9 cellular contexts compared by ENCODE assay signal in the genomic region with DNA sequence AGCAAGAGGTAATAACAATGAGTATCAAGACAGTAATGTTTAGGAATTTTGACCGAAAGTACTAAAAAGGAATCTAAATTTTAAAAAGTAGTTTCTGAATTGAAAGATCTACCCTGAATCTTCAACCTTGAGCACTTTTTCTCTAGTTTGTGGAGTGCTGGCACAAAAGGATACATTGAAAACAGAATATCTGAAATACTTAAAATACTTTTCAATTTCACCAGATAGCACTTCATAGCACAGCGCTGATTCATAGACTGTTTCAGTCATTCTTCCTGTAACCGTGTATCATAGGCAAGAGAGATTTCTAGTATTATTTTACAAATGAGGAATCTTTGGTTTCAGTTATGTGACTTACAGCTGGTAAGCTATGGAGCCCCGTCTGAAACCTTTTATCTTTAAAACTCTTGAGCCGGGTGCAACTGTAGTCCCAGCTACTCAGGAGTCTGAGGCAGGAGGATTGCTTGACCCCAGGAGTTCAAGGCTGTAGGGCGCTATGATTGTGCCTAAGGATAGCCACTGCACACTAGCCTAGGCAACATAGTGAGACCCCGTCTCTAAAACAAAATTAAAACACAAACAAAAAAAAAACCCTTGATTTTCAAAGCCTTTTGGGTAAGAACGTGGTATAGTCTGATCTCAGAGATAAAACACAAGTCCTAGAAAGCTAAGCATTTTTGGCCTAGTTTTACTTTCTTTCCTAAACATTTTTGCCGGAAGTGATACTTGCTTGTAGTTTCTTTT. TPM values are rescaled to one million over a fixed set of nuclear protein-coding genes. Genes with fewer than 3 reads are reported as not detected.
DNase-seq lines count a peak whose midpoint lies in the region; ATAC-seq and TF ChIP-seq lines count a peak whose summit lies in the region.
"Had no signal": no experiment of that assay in that cellular context is flagged by ENCODE, and none has a peak within 500 bp of the region (broad histone marks: within the 10 kb centered on the region; RNA-seq: fewer than 3 reads in every experiment).

No MANE protein-coding gene starts in this region.

- DNase-seq in MCF 10A (ENCODE audit: unreplicated experiment) (peak; percentile 46), breast epithelium (ENCODE audit: low spot score in 2 of 2) (no peak), foreskin fibroblast (peak; percentile 63 to 81), DMS153 treated with DMSO at 0.1 percent for 48 hours (lab: John Stamatoyannopoulos, UW; ENCODE audit: unreplicated experiment) (no peak), NCI-H82 (lab: John Stamatoyannopoulos, UW) (no peak)
- DNase-seq in activated CD4-positive, alpha-beta memory T cell treated with anti-CD3 and anti-CD28 coated beads, Interleukin-2, amount 10 ng/mL, durations not matched to agents 7 days and 5 days, result no peak
- no peak for DNase-seq in stimulated activated naive CD8-positive, alpha-beta T cell treated with anti-CD3 and anti-CD28 coated beads, Interleukin-15, amount 100 ng/mL, for 72 hours
- DNase-seq: stimulated activated CD4-positive, alpha-beta T cell treated with anti-CD3 and anti-CD28 coated beads, Interleukin-4, amount 100 ng/mL, for 1 hour had no signal

- H3K27ac ChIP-seq in breast epithelium, result no peak overlapping the region

- POLR2A ChIA-PET in MCF 10A (lab: Yijun Ruan, JAX), result interaction anchor here (0.6 to 1.8 kb wide), 8 partner anchors 8 to 958 kb away, joined by 3 to 7 read pairs (median 3); a partner anchor contains a TSS
- POLR2A ChIA-PET in activated CD4-positive, alpha-beta memory T cell treated with anti-CD3 and anti-CD28 coated beads, Interleukin-2, amount 10 ng/mL, durations not matched to agents 7 days and 5 days (lab: Charles Lee), result interaction anchor here (0.5 to 1.7 kb wide), 5 partner anchors 14 to 56 kb away, joined by 3 to 7 read pairs (median 4); a partner anchor contains a TSS

- no peak overlapping the region for H3K4me3 Mint-ChIP-seq in MCF 10A (ENCODE audit: unreplicated experiment)
- H3K4me3 Mint-ChIP-seq in activated CD4-positive, alpha-beta memory T cell treated with anti-CD3 and anti-CD28 coated beads, Interleukin-2, amount 10 ng/mL, durations not matched to agents 7 days and 5 days, result peak overlapping the region; percentile 31
- peak overlapping the region in 1 of 2 donors; percentile 33 for H3K4me3 Mint-ChIP-seq in stimulated activated naive CD8-positive, alpha-beta T cell treated with anti-CD3 and anti-CD28 coated beads, Interleukin-15, amount 100 ng/mL, for 72 hours
- no peak overlapping the region for H3K4me3 Mint-ChIP-seq in stimulated activated memory B cell treated with anti-CD40 and anti-IgM and Interleukin-4, amounts not matched to agents 10 μg/mL and 1 μg/mL and 100 μg/mL, for 72 hours

- no peaks in the 10 kb centered on the region for H3K27me3 ChIP-seq in breast epithelium

- H3K4me1 ChIP-seq in breast epithelium, result no peaks in the 10 kb centered on the region

- H3K4me3 ChIP-seq in breast epithelium, result no peak overlapping the region
- no peak overlapping the region for H3K4me3 ChIP-seq in foreskin fibroblast (ENCODE audit: low read depth in 1 of 2, low read length in 2 of 2)

- intact Hi-C loops in MCF 10A (cut with micrococcal nuclease) (no loop called here), breast epithelium (cut with DNase I; ENCODE audit: low total_unique reads) (no loop called here)

- CTCF ChIA-PET in MCF 10A (lab: Yijun Ruan, JAX), result interaction anchor here (0.5 to 1.9 kb wide), 6 partner anchors 21 to 280 kb away, joined by 3 to 6 read pairs (median 4); no protein-coding TSS in a partner anchor
- CTCF ChIA-PET in activated CD4-positive, alpha-beta memory T cell treated with anti-CD3 and anti-CD28 coated beads, Interleukin-2, amount 10 ng/mL, durations not matched to agents 7 days and 5 days (lab: Charles Lee), result interaction anchor here (0.6 to 2.1 kb wide), 6 partner anchors 20 to 290 kb away, joined by 3 to 9 read pairs (median 4); a partner anchor contains a TSS

- no TSS peak for BruUV-seq in MCF 10A (replicated peaks; lab: Mats Ljungman, UMichigan)

- no peaks in the 10 kb centered on the region for H3K27me3 Mint-ChIP-seq in MCF 10A (ENCODE audit: insufficient read depth, unreplicated experiment)
- no peaks in the 10 kb centered on the region for H3K27me3 Mint-ChIP-seq in activated CD4-positive, alpha-beta memory T cell treated with anti-CD3 and anti-CD28 coated beads, Interleukin-2, amount 10 ng/mL, durations not matched to agents 7 days and 5 days
- H3K27me3 Mint-ChIP-seq in stimulated activated naive CD8-positive, alpha-beta T cell treated with anti-CD3 and anti-CD28 coated beads, Interleukin-15, amount 100 ng/mL, for 72 hours, result no peaks in the 10 kb centered on the region
- H3K27me3 Mint-ChIP-seq in stimulated activated memory B cell treated with anti-CD40 and anti-IgM and Interleukin-4, amounts not matched to agents 10 μg/mL and 1 μg/mL and 100 μg/mL, for 72 hours, result no peaks in the 10 kb centered on the region

- no peaks in the 10 kb centered on the region for H3K9me3 ChIP-seq in breast epithelium

- H3K27ac Mint-ChIP-seq in MCF 10A (ENCODE audit: low read depth, unreplicated experiment), result peak overlapping the region; percentile 80
- peak overlapping the region; percentile 71 for H3K27ac Mint-ChIP-seq in activated CD4-positive, alpha-beta memory T cell treated with anti-CD3 and anti-CD28 coated beads, Interleukin-2, amount 10 ng/mL, durations not matched to agents 7 days and 5 days
- H3K27ac Mint-ChIP-seq in stimulated activated naive CD8-positive, alpha-beta T cell treated with anti-CD3 and anti-CD28 coated beads, Interleukin-15, amount 100 ng/mL, for 72 hours, result no peak overlapping the region
- H3K27ac Mint-ChIP-seq in stimulated activated memory B cell treated with anti-CD40 and anti-IgM and Interleukin-4, amounts not matched to agents 10 μg/mL and 1 μg/mL and 100 μg/mL, for 72 hours, result no peak overlapping the region

- TF ChIP-seq CTCF in MCF 10A (IDR thresholded peaks at IDR 0.05; ENCODE audit: unreplicated experiment), result no peak
- no peak for TF ChIP-seq CTCF in breast epithelium (IDR thresholded peaks at IDR 0.05)
- TF ChIP-seq CTCF in foreskin fibroblast (IDR thresholded peaks at IDR 0.05; ENCODE audit: low read depth, low read length), result no peak

- peak; percentile 63 for ATAC-seq in stimulated activated naive CD8-positive, alpha-beta T cell treated with anti-CD3 and anti-CD28 coated beads, Interleukin-15, amount 100 ng/mL, for 72 hours
- ATAC-seq in stimulated activated memory B cell treated with anti-CD40 and anti-IgM and Interleukin-4, amounts not matched to agents 10 μg/mL and 1 μg/mL and 100 μg/mL, for 72 hours, result no peak

- H3K4me1 Mint-ChIP-seq in MCF 10A (ENCODE audit: insufficient read depth, unreplicated experiment), result peaks cover 13% of the 10 kb centered on the region
- H3K4me1 Mint-ChIP-seq in activated CD4-positive, alpha-beta memory T cell treated with anti-CD3 and anti-CD28 coated beads, Interleukin-2, amount 10 ng/mL, durations not matched to agents 7 days and 5 days, result peaks cover 31% of the 10 kb centered on the region
- H3K4me1 Mint-ChIP-seq in stimulated activated naive CD8-positive, alpha-beta T cell treated with anti-CD3 and anti-CD28 coated beads, Interleukin-15, amount 100 ng/mL, for 72 hours, result peaks cover 7% of the 10 kb centered on the region
- no peaks in the 10 kb centered on the region for H3K4me1 Mint-ChIP-seq in stimulated activated memory B cell treated with anti-CD40 and anti-IgM and Interleukin-4, amounts not matched to agents 10 μg/mL and 1 μg/mL and 100 μg/mL, for 72 hours

- H3K9me3 Mint-ChIP-seq in MCF 10A (ENCODE audit: unreplicated experiment), result no peaks in the 10 kb centered on the region
- H3K9me3 Mint-ChIP-seq in activated CD4-positive, alpha-beta memory T cell treated with anti-CD3 and anti-CD28 coated beads, Interleukin-2, amount 10 ng/mL, durations not matched to agents 7 days and 5 days, result no peaks in the 10 kb centered on the region
- H3K9me3 Mint-ChIP-seq in stimulated activated naive CD8-positive, alpha-beta T cell treated with anti-CD3 and anti-CD28 coated beads, Interleukin-15, amount 100 ng/mL, for 72 hours, result no peaks in the 10 kb centered on the region
- H3K9me3 Mint-ChIP-seq in stimulated activated memory B cell treated with anti-CD40 and anti-IgM and Interleukin-4, amounts not matched to agents 10 μg/mL and 1 μg/mL and 100 μg/mL, for 72 hours, result no peaks in the 10 kb centered on the region

- H3K36me3 Mint-ChIP-seq in MCF 10A (ENCODE audit: insufficient read depth, unreplicated experiment), result peaks cover 61% of the 10 kb centered on the region
- peaks cover 78% of the 10 kb centered on the region for H3K36me3 Mint-ChIP-seq in activated CD4-positive, alpha-beta memory T cell treated with anti-CD3 and anti-CD28 coated beads, Interleukin-2, amount 10 ng/mL, durations not matched to agents 7 days and 5 days (ENCODE audit: low read depth)
- peaks cover 52% of the 10 kb centered on the region for H3K36me3 Mint-ChIP-seq in stimulated activated memory B cell treated with anti-CD40 and anti-IgM and Interleukin-4, amounts not matched to agents 10 μg/mL and 1 μg/mL and 100 μg/mL, for 72 hours

- H3K36me3 ChIP-seq in breast epithelium, result peaks cover 9% of the 10 kb centered on the region

- TF ChIP-seq POLR2A in breast epithelium (IDR thresholded peaks at IDR 0.05), result no peak

RNA-seq across cellular contexts. Expression of a gene that starts 35.1 kb away (rescaled TPM):
- total RNA-seq in MCF 10A (2022) (17.2 and 25.9 TPM in 2 replicates), breast epithelium (10 to 100 TPM; 28.2 to 32.3 (median 31.0) TPM)
- total RNA-seq in activated CD4-positive, alpha-beta memory T cell treated with anti-CD3 and anti-CD28 coated beads, Interleukin-2, amount 10 ng/mL, durations not matched to agents 7 days and 5 days, result 10 to 100 TPM; 34.3 to 39.2 TPM

Comparison
In these comparisons a context has a peak if more than half of its experiments do, and no peak if none do; other contexts are left out.
1. DNase-seq: peak in MCF 10A (single experiment) and foreskin fibroblast (2 of 2); none in breast epithelium (0 of 2), activated CD4-positive, alpha-beta memory T cell treated with anti-CD3 and anti-CD28 coated beads, Interleukin-2, amount 10 ng/mL, durations not matched to agents 7 days and 5 days (single experiment), stimulated activated naive CD8-positive, alpha-beta T cell treated with anti-CD3 and anti-CD28 coated beads, Interleukin-15, amount 100 ng/mL, for 72 hours (0 of 2), DMS153 treated with DMSO at 0.1 percent for 48 hours (single experiment) and NCI-H82 (single experiment).
2. H3K27ac Mint-ChIP-seq: peak in MCF 10A (single experiment) and activated CD4-positive, alpha-beta memory T cell treated with anti-CD3 and anti-CD28 coated beads, Interleukin-2, amount 10 ng/mL, durations not matched to agents 7 days and 5 days (single experiment); none in stimulated activated naive CD8-positive, alpha-beta T cell treated with anti-CD3 and anti-CD28 coated beads, Interleukin-15, amount 100 ng/mL, for 72 hours (0 of 2) and stimulated activated memory B cell treated with anti-CD40 and anti-IgM and Interleukin-4, amounts not matched to agents 10 μg/mL and 1 μg/mL and 100 μg/mL, for 72 hours (single experiment).